In the genomic region with DNA sequence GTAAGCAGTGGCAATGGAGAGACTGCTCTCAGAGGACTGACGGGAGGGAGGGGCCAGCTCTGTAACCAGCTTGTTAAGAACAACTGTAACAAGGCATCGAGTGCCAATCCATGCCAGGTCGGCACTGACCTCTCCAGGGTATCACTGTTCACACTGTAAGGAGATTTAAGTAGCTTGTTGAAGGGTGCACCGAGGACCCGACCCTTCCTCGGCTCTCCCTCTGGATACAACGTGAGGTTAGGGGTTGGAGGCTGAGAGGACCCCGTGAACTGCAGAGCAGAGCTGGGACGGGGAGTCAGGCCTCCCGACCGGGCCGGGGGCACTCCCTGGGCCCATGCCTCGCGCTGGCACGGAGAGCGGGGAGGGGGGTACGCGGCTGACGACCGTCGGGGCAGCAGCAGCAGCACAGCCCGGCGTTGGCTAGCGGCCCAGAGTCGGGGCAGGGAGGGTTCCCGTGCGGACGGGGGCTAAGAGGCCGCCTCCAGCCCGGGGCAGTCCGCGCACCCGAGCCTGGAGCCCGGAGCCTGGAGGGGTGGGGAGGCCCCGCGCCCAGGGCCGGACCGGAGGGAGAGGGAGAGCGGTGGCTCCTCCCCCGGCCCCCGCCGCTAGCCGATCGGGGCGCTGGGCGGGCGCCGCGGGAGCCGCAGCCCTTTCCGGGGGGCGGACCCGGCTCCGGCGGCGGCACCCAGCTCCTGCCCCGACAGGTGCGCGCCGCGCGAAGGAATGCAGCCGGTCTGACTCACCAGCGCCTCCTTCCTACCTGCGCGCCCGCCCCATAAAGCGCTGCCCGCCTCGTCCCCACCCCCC, we compare ENCODE assay signal across 1 cellular context.
TF ChIP-seq lines count a peak whose summit lies in the region.

A gene (plus strand): TSS at position 804 of the 807 bp plus-strand sequence. CDS start 3,245 bp downstream, outside the sequence.

TF ChIP-seq in HepG2, 621 proteins besides CTCF, POLR2A, EP300 and RAD21 (continued from another document and continues in another):
- TF ChIP-seq, protein P1, sequence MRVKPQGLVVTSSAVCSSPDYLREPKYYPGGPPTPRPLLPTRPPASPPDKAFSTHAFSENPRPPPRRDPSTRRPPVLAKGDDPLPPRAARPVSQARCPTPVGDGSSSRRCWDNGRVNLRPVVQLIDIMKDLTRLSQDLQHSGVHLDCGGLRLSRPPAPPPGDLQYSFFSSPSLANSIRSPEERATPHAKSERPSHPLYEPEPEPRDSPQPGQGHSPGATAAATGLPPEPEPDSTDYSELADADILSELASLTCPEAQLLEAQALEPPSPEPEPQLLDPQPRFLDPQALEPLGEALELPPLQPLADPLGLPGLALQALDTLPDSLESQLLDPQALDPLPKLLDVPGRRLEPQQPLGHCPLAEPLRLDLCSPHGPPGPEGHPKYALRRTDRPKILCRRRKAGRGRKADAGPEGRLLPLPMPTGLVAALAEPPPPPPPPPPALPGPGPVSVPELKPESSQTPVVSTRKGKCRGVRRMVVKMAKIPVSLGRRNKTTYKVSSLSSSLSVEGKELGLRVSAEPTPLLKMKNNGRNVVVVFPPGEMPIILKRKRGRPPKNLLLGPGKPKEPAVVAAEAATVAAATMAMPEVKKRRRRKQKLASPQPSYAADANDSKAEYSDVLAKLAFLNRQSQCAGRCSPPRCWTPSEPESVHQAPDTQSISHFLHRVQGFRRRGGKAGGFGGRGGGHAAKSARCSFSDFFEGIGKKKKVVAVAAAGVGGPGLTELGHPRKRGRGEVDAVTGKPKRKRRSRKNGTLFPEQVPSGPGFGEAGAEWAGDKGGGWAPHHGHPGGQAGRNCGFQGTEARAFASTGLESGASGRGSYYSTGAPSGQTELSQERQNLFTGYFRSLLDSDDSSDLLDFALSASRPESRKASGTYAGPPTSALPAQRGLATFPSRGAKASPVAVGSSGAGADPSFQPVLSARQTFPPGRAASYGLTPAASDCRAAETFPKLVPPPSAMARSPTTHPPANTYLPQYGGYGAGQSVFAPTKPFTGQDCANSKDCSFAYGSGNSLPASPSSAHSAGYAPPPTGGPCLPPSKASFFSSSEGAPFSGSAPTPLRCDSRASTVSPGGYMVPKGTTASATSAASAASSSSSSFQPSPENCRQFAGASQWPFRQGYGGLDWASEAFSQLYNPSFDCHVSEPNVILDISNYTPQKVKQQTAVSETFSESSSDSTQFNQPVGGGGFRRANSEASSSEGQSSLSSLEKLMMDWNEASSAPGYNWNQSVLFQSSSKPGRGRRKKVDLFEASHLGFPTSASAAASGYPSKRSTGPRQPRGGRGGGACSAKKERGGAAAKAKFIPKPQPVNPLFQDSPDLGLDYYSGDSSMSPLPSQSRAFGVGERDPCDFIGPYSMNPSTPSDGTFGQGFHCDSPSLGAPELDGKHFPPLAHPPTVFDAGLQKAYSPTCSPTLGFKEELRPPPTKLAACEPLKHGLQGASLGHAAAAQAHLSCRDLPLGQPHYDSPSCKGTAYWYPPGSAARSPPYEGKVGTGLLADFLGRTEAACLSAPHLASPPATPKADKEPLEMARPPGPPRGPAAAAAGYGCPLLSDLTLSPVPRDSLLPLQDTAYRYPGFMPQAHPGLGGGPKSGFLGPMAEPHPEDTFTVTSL (CRISPR knock-in tag; IDR thresholded peaks at IDR 0.05; ENCODE audit: borderline replicate concordance) = no peak
- TF ChIP-seq GTF3A (CRISPR knock-in tag; conservative IDR thresholded peaks at IDR 0.05) (0 out of 2 replicates have a peak, but pooled peaks have one; percentile 68), CREB1 (IDR thresholded peaks at IDR 0.05) (no peak), CREB1 (CRISPR knock-in tag; IDR thresholded peaks at IDR 0.05) (no peak), KLF15 (CRISPR knock-in tag; IDR thresholded peaks at IDR 0.05; ENCODE audit: borderline replicate concordance) (no peak), SOX5 (CRISPR knock-in tag; IDR thresholded peaks at IDR 0.05; ENCODE audit: borderline replicate concordance) (no peak), ZNF713 (CRISPR knock-in tag; IDR thresholded peaks at IDR 0.05) (no peak), MED1 (CRISPR knock-in tag; IDR thresholded peaks at IDR 0.05) (no peak), CENPT (CRISPR knock-in tag; IDR thresholded peaks at IDR 0.05; ENCODE audit: low read depth) (0 out of 2 replicates have a peak, but pooled peaks have one; percentile 67), ZFP82 (CRISPR knock-in tag; IDR thresholded peaks at IDR 0.05; ENCODE audit: borderline replicate concordance) (no peak), MIER2 (CRISPR knock-in tag; IDR thresholded peaks at IDR 0.05) (peak; percentile 36; the same call in 1 of the 2 replicates), ZNF703 (CRISPR knock-in tag; IDR thresholded peaks at IDR 0.05; ENCODE audit: borderline replicate concordance) (no peak), HMGA1 (CRISPR knock-in tag; conservative IDR thresholded peaks at IDR 0.05) (no peak), WIZ (CRISPR knock-in tag; IDR thresholded peaks at IDR 0.05) (no peak), FOXK1 (CRISPR knock-in tag; IDR thresholded peaks at IDR 0.05; ENCODE audit: borderline replicate concordance, low read depth) (no peak), CHCHD3 (CRISPR knock-in tag; IDR thresholded peaks at IDR 0.05) (no peak), IRX3 (CRISPR knock-in tag; IDR thresholded peaks at IDR 0.05; ENCODE audit: borderline replicate concordance, low read depth) (no peak), ZNF792 (CRISPR knock-in tag; IDR thresholded peaks at IDR 0.05) (0 out of 2 replicates have a peak, but pooled peaks have one; percentile 30), ZNF20 (CRISPR knock-in tag; IDR thresholded peaks at IDR 0.05) (no peak), SRSF1 (optimal IDR thresholded peaks at IDR 0.05; ENCODE audit: low read depth, low read length) (no peak), MTF1 (CRISPR knock-in tag; IDR thresholded peaks at IDR 0.05) (no peak), ZNF484 (CRISPR knock-in tag; IDR thresholded peaks at IDR 0.05; ENCODE audit: borderline replicate concordance, low read depth) (no peak), RFXAP (CRISPR knock-in tag; IDR thresholded peaks at IDR 0.05; ENCODE audit: borderline replicate concordance) (no peak), ZSCAN21 (CRISPR knock-in tag; IDR thresholded peaks at IDR 0.05; ENCODE audit: borderline replicate concordance) (no peak), RBAK (CRISPR knock-in tag; IDR thresholded peaks at IDR 0.05) (no peak), ZBTB21 (CRISPR knock-in tag; IDR thresholded peaks at IDR 0.05) (no peak), ZNF263 (CRISPR knock-in tag; IDR thresholded peaks at IDR 0.05) (peak; percentile 55; the same call in 1 of the 2 replicates), ERF (CRISPR knock-in tag; IDR thresholded peaks at IDR 0.05) (peak; percentile 34; the same call in 1 of the 2 replicates), ZNF766 (CRISPR knock-in tag; IDR thresholded peaks at IDR 0.05; ENCODE audit: borderline replicate concordance) (no peak), ZNF777 (CRISPR knock-in tag; IDR thresholded peaks at IDR 0.05) (peak; percentile 99), RBFOX2 (IDR thresholded peaks at IDR 0.05; ENCODE audit: low read depth, low read length) (peak; percentile 39; the same call in 1 of the 2 replicates), SOX6 (IDR thresholded peaks at IDR 0.05) (no peak), SOX6 (CRISPR knock-in tag; IDR thresholded peaks at IDR 0.05) (no peak), ZBTB38 (CRISPR knock-in tag; IDR thresholded peaks at IDR 0.05) (no peak)
- TF ChIP-seq, protein P2, sequence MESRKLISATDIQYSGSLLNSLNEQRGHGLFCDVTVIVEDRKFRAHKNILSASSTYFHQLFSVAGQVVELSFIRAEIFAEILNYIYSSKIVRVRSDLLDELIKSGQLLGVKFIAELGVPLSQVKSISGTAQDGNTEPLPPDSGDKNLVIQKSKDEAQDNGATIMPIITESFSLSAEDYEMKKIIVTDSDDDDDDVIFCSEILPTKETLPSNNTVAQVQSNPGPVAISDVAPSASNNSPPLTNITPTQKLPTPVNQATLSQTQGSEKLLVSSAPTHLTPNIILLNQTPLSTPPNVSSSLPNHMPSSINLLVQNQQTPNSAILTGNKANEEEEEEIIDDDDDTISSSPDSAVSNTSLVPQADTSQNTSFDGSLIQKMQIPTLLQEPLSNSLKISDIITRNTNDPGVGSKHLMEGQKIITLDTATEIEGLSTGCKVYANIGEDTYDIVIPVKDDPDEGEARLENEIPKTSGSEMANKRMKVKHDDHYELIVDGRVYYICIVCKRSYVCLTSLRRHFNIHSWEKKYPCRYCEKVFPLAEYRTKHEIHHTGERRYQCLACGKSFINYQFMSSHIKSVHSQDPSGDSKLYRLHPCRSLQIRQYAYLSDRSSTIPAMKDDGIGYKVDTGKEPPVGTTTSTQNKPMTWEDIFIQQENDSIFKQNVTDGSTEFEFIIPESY (CRISPR knock-in tag; IDR thresholded peaks at IDR 0.05) = no peak
- TF ChIP-seq, protein P3, sequence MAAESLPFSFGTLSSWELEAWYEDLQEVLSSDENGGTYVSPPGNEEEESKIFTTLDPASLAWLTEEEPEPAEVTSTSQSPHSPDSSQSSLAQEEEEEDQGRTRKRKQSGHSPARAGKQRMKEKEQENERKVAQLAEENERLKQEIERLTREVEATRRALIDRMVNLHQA (CRISPR knock-in tag; IDR thresholded peaks at IDR 0.05) = no peak
- TF ChIP-seq, protein P4, sequence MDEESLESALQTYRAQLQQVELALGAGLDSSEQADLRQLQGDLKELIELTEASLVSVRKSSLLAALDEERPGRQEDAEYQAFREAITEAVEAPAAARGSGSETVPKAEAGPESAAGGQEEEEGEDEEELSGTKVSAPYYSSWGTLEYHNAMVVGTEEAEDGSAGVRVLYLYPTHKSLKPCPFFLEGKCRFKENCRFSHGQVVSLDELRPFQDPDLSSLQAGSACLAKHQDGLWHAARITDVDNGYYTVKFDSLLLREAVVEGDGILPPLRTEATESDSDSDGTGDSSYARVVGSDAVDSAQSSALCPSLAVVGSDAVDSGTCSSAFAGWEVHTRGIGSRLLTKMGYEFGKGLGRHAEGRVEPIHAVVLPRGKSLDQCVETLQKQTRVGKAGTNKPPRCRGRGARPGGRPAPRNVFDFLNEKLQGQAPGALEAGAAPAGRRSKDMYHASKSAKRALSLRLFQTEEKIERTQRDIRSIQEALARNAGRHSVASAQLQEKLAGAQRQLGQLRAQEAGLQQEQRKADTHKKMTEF (CRISPR knock-in tag; IDR thresholded peaks at IDR 0.05) = no peak
- TF ChIP-seq, protein P5, sequence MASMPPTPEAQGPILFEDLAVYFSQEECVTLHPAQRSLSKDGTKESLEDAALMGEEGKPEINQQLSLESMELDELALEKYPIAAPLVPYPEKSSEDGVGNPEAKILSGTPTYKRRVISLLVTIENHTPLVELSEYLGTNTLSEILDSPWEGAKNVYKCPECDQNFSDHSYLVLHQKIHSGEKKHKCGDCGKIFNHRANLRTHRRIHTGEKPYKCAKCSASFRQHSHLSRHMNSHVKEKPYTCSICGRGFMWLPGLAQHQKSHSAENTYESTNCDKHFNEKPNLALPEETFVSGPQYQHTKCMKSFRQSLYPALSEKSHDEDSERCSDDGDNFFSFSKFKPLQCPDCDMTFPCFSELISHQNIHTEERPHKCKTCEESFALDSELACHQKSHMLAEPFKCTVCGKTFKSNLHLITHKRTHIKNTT (CRISPR knock-in tag; IDR thresholded peaks at IDR 0.05) = no peak
- TF ChIP-seq, protein P6, sequence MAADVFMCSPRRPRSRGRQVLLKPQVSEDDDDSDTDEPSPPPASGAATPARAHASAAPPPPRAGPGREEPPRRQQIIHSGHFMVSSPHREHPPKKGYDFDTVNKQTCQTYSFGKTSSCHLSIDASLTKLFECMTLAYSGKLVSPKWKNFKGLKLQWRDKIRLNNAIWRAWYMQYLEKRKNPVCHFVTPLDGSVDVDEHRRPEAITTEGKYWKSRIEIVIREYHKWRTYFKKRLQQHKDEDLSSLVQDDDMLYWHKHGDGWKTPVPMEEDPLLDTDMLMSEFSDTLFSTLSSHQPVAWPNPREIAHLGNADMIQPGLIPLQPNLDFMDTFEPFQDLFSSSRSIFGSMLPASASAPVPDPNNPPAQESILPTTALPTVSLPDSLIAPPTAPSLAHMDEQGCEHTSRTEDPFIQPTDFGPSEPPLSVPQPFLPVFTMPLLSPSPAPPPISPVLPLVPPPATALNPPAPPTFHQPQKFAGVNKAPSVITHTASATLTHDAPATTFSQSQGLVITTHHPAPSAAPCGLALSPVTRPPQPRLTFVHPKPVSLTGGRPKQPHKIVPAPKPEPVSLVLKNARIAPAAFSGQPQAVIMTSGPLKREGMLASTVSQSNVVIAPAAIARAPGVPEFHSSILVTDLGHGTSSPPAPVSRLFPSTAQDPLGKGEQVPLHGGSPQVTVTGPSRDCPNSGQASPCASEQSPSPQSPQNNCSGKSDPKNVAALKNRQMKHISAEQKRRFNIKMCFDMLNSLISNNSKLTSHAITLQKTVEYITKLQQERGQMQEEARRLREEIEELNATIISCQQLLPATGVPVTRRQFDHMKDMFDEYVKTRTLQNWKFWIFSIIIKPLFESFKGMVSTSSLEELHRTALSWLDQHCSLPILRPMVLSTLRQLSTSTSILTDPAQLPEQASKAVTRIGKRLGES (CRISPR knock-in tag; IDR thresholded peaks at IDR 0.05; ENCODE audit: borderline replicate concordance) = no peak
- TF ChIP-seq, protein P7, sequence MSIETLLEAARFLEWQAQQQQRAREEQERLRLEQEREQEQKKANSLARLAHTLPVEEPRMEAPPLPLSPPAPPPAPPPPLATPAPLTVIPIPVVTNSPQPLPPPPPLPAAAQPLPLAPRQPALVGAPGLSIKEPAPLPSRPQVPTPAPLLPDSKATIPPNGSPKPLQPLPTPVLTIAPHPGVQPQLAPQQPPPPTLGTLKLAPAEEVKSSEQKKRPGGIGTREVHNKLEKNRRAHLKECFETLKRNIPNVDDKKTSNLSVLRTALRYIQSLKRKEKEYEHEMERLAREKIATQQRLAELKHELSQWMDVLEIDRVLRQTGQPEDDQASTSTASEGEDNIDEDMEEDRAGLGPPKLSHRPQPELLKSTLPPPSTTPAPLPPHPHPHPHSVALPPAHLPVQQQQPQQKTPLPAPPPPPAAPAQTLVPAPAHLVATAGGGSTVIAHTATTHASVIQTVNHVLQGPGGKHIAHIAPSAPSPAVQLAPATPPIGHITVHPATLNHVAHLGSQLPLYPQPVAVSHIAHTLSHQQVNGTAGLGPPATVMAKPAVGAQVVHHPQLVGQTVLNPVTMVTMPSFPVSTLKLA (IDR thresholded peaks at IDR 0.05) = no peak
- TF ChIP-seq, protein P8, sequence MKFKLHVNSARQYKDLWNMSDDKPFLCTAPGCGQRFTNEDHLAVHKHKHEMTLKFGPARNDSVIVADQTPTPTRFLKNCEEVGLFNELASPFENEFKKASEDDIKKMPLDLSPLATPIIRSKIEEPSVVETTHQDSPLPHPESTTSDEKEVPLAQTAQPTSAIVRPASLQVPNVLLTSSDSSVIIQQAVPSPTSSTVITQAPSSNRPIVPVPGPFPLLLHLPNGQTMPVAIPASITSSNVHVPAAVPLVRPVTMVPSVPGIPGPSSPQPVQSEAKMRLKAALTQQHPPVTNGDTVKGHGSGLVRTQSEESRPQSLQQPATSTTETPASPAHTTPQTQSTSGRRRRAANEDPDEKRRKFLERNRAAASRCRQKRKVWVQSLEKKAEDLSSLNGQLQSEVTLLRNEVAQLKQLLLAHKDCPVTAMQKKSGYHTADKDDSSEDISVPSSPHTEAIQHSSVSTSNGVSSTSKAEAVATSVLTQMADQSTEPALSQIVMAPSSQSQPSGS (CRISPR knock-in tag; IDR thresholded peaks at IDR 0.05) = no peak
- TF ChIP-seq, protein P9, sequence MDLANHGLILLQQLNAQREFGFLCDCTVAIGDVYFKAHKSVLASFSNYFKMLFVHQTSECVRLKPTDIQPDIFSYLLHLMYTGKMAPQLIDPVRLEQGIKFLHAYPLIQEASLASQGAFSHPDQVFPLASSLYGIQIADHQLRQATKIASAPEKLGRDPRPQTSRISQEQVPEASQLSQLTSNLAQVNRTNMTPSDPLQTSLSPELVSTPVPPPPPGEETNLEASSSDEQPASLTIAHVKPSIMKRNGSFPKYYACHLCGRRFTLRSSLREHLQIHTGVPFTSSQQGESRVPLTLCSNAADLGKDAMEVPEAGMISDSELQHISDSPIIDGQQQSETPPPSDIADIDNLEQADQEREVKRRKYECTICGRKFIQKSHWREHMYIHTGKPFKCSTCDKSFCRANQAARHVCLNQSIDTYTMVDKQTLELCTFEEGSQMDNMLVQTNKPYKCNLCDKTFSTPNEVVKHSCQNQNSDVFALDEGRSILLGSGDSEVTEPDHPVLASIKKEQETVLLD (CRISPR knock-in tag; IDR thresholded peaks at IDR 0.05; ENCODE audit: low read depth) = no peak
